In genomic region chr9:117795271-117795670, GRCh38 we compare ENCODE assay signal across 28 cellular contexts.
"Had no signal": no experiment of that assay in that cellular context is flagged by ENCODE, and none has a peak within 500 bp of the region (broad histone marks: within the 10 kb centered on the region; RNA-seq: fewer than 3 reads in every experiment).

No MANE protein-coding gene starts in this region.

- H3K4me1 Mint-ChIP-seq: naive thymus-derived CD8-positive, alpha-beta T cell; nephron; neural crest cell; stimulated activated naive B cell treated with anti-CD40 and anti-IgM and Interleukin-4, amounts not matched to agents 10 μg/mL and 1 μg/mL and 100 μg/mL, for 72 hours had no signal

- DNase-seq: hippocampal formation; kidney; left colon; left lung; lower lobe of right lung; mammary epithelial cell; mesenchymal stem cell; naive thymus-derived CD8-positive, alpha-beta T cell; occipital lobe; right lobe of liver; stimulated activated CD4-positive, alpha-beta T cell treated with anti-CD3 and anti-CD28 coated beads, Interleukin-12 subunit alpha, Interleukin-12 subunit beta, amount 100 ng/mL, for 4 hours; stimulated activated CD4-positive, alpha-beta T cell treated with anti-CD3 and anti-CD28 coated beads, Interleukin-15, amount 100 ng/mL, for 24 hours; stimulated activated CD4-positive, alpha-beta T cell treated with anti-CD3 and anti-CD28 coated beads, Interleukin-2, amount 100 ng/mL, for 24 hours; stimulated activated CD4-positive, alpha-beta T cell treated with anti-CD3 and anti-CD28 coated beads, Interleukin-4, amount 100 ng/mL, for 1 hour; stimulated activated naive B cell treated with anti-CD40 and anti-IgM and Interleukin-4, amounts not matched to agents 10 μg/mL and 1 μg/mL and 100 μg/mL, for 72 hours; stimulated activated naive CD8-positive, alpha-beta T cell treated with anti-CD3 and anti-CD28 coated beads, Interleukin-15, Interleukin-2, amounts not matched to agents 100 U/mL and 50 U/mL, for 24 hours; stomach; testis; thyroid gland; transverse colon; upper lobe of left lung had no signal

- H3K4me1 ChIP-seq: left lung, lower lobe of right lung, parathyroid adenoma, right atrium auricular region, right lobe of liver, stomach, testis, thyroid gland, transverse colon, upper lobe of left lung, vagina had no signal

- H3K36me3 ChIP-seq: left lung, lower lobe of right lung, neutrophil, right atrium auricular region, right lobe of liver, stomach, thyroid gland, transverse colon, upper lobe of left lung, vagina had no signal

- H3K27ac ChIP-seq: left lung, lower lobe of right lung, neutrophil, parathyroid adenoma, right atrium auricular region, right lobe of liver, skin epidermis, stomach, testis, thyroid gland, transverse colon, upper lobe of left lung, vagina had no signal

- H3K27ac Mint-ChIP-seq: naive thymus-derived CD8-positive, alpha-beta T cell; nephron; stimulated activated naive B cell treated with anti-CD40 and anti-IgM and Interleukin-4, amounts not matched to agents 10 μg/mL and 1 μg/mL and 100 μg/mL, for 72 hours had no signal

- H3K9ac ChIP-seq: parathyroid adenoma had no signal

- H3K9me3 Mint-ChIP-seq: nephron, neural crest cell had no signal

- H3K36me3 Mint-ChIP-seq: stimulated activated naive B cell treated with anti-CD40 and anti-IgM and Interleukin-4, amounts not matched to agents 10 μg/mL and 1 μg/mL and 100 μg/mL, for 72 hours had no signal

- H3K79me2 ChIP-seq: parathyroid adenoma had no signal

- H3K4me3 ChIP-seq: left lung, lower lobe of right lung, right atrium auricular region, right lobe of liver, skin epidermis, stomach, testis, thyroid gland, transverse colon, upper lobe of left lung, vagina had no signal

- H3K9me3 ChIP-seq: lower lobe of right lung, neutrophil, right lobe of liver, testis, thyroid gland, upper lobe of left lung, vagina had no signal

- H2AFZ ChIP-seq: parathyroid adenoma had no signal

- H3K27me3 ChIP-seq: left lung, right atrium auricular region, right lobe of liver, testis, thyroid gland, transverse colon, upper lobe of left lung, vagina had no signal

- H3K4me3 Mint-ChIP-seq: naive thymus-derived CD8-positive, alpha-beta T cell; nephron; neural crest cell; stimulated activated naive B cell treated with anti-CD40 and anti-IgM and Interleukin-4, amounts not matched to agents 10 μg/mL and 1 μg/mL and 100 μg/mL, for 72 hours had no signal
